1 cellular context compared by ENCODE assay signal in the genomic region with DNA sequence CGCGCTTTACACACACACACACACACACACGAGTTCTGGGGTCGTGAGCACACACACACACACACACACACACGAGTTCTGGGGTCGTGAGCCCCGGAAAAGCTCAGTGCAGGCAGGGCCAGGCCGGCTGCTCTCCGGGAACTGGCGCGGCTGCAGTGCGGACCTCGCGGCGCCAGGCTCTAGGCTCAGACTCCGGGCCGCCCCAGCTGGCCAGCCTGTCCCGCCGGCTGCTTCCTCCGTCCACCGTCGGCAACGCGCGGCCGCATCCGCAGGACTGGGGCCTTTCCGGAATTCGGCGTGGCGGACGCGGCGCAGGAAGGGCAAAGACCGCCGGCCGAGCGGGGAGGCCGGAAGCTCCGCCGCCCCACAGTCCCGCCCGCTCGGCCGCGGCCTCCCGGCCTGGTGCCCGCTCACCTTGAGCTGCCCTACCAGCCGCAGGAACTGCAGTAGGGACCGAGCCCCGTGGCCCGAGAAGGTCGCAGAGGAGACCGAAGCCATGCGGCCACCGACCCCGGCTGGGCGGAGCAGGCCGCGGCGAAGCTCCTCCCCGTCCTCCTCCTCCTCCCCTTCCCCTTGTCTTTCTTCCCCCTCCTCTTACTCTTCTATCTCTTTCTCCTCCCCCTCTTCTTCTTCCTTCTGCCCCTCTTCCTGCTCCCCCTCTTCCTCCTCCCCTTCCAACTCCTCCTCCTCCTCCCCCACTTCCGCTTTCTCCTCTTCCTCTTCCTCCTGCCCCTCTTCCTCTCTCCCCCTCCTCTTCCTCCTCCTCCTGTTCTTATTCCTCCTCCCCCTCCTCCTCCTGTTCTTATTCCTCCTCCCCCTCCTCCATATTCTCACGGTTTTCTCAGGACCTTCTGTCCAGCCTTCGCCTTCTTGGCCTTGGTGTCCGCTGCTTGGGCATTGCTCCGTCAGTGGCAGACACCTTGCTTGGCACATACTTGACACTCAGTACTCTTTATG.
TF ChIP-seq lines count a peak whose summit lies in the region.

A gene with protein sequence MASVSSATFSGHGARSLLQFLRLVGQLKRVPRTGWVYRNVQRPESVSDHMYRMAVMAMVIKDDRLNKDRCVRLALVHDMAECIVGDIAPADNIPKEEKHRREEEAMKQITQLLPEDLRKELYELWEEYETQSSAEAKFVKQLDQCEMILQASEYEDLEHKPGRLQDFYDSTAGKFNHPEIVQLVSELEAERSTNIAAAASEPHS (minus strand): TSS at position 533 of the 957 bp plus-strand sequence. CDS start 35 bp downstream, at position 498.

TF ChIP-seq in HepG2, 621 proteins besides CTCF, POLR2A, EP300 and RAD21 (continued from another document and continues in another):
- TF ChIP-seq POLR2AphosphoS2 (IDR thresholded peaks at IDR 0.05; ENCODE audit: low read depth, low read length) (no peak), ZNF879 (CRISPR knock-in tag; IDR thresholded peaks at IDR 0.05) (no peak), ZNF296 (CRISPR knock-in tag; conservative IDR thresholded peaks at IDR 0.05) (peak; percentile 95), NFE2L1 (CRISPR knock-in tag; IDR thresholded peaks at IDR 0.05; ENCODE audit: borderline replicate concordance) (no peak), GTF3A (CRISPR knock-in tag; conservative IDR thresholded peaks at IDR 0.05) (peak; percentile 98), NPAS2 (CRISPR knock-in tag; IDR thresholded peaks at IDR 0.05; ENCODE audit: borderline replicate concordance) (no peak), ZNF143 (CRISPR knock-in tag; IDR thresholded peaks at IDR 0.05) (no peak), ZNF660 (CRISPR knock-in tag; IDR thresholded peaks at IDR 0.05; ENCODE audit: borderline replicate concordance, low read depth) (0 out of 2 replicates have a peak, but pooled peaks have one; percentile 34), ZFP82 (CRISPR knock-in tag; IDR thresholded peaks at IDR 0.05; ENCODE audit: borderline replicate concordance) (peak; percentile 99), ZNF589 (CRISPR knock-in tag; conservative IDR thresholded peaks at IDR 0.05) (0 out of 2 replicates have a peak, but pooled peaks have one; percentile 31), ZNF460 (CRISPR knock-in tag; IDR thresholded peaks at IDR 0.05; ENCODE audit: borderline replicate concordance) (no peak), RBM22 (optimal IDR thresholded peaks at IDR 0.05; ENCODE audit: low read length) (no peak), PHB2 (IDR thresholded peaks at IDR 0.05; ENCODE audit: partially characterized antibody) (no peak), CCAR2 (optimal IDR thresholded peaks at IDR 0.05; ENCODE audit: low read depth, low read length) (no peak), ZNF138 (CRISPR knock-in tag; IDR thresholded peaks at IDR 0.05; ENCODE audit: low read depth) (peak; percentile 84; the same call in 1 of the 2 replicates), ZNF260 (CRISPR knock-in tag; IDR thresholded peaks at IDR 0.05; ENCODE audit: borderline replicate concordance, low read depth) (no peak), GZF1 (CRISPR knock-in tag; IDR thresholded peaks at IDR 0.05) (peak; percentile 55; the same call in 1 of the 2 replicates), ZNF670 (CRISPR knock-in tag; IDR thresholded peaks at IDR 0.05; ENCODE audit: borderline replicate concordance) (peak; percentile 88; the same call in 1 of the 2 replicates), ZC3H13 (CRISPR knock-in tag; IDR thresholded peaks at IDR 0.05) (peak; percentile 94), ZNF768 (CRISPR knock-in tag; IDR thresholded peaks at IDR 0.05) (peak; percentile 85), NR2F6 (IDR thresholded peaks at IDR 0.05) (no peak), NR2F6 (CRISPR knock-in tag; IDR thresholded peaks at IDR 0.05) (peak; percentile 27; the same call in 1 of the 2 replicates), CAMTA2 (CRISPR knock-in tag; IDR thresholded peaks at IDR 0.05; ENCODE audit: borderline replicate concordance) (no peak; the same call in 1 of the 2 replicates), ELF4 (CRISPR knock-in tag; IDR thresholded peaks at IDR 0.05; ENCODE audit: borderline replicate concordance) (peak; percentile 93), ZNF317 (CRISPR knock-in tag; IDR thresholded peaks at IDR 0.05) (no peak; the same call in 1 of the 2 replicates), THYN1 (CRISPR knock-in tag; IDR thresholded peaks at IDR 0.05; ENCODE audit: borderline replicate concordance, low read depth) (0 out of 2 replicates have a peak, but pooled peaks have one; percentile 42), HOXA9 (CRISPR knock-in tag; IDR thresholded peaks at IDR 0.05; ENCODE audit: borderline replicate concordance) (0 out of 2 replicates have a peak, but pooled peaks have one; percentile 44), SMAD9 (CRISPR knock-in tag; IDR thresholded peaks at IDR 0.05) (0 out of 2 replicates have a peak, but pooled peaks have one; percentile 85), RXRA (CRISPR knock-in tag; IDR thresholded peaks at IDR 0.05) (peak; percentile 83), ZNF546 (CRISPR knock-in tag; conservative IDR thresholded peaks at IDR 0.05) (peak; percentile 91; the same call in 1 of the 2 replicates), ZNF605 (CRISPR knock-in tag; IDR thresholded peaks at IDR 0.05) (peak; percentile 53)
- TF ChIP-seq, protein P1, sequence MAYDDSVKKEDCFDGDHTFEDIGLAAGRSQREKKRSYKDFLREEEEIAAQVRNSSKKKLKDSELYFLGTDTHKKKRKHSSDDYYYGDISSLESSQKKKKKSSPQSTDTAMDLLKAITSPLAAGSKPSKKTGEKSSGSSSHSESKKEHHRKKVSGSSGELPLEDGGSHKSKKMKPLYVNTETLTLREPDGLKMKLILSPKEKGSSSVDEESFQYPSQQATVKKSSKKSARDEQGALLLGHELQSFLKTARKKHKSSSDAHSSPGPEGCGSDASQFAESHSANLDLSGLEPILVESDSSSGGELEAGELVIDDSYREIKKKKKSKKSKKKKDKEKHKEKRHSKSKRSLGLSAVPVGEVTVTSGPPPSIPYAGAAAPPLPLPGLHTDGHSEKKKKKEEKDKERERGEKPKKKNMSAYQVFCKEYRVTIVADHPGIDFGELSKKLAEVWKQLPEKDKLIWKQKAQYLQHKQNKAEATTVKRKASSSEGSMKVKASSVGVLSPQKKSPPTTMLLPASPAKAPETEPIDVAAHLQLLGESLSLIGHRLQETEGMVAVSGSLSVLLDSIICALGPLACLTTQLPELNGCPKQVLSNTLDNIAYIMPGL (CRISPR knock-in tag; IDR thresholded peaks at IDR 0.05; ENCODE audit: borderline replicate concordance in 1 of 2, low read depth in 1 of 2): peak; percentile 89 to 98
- TF ChIP-seq, protein P2, sequence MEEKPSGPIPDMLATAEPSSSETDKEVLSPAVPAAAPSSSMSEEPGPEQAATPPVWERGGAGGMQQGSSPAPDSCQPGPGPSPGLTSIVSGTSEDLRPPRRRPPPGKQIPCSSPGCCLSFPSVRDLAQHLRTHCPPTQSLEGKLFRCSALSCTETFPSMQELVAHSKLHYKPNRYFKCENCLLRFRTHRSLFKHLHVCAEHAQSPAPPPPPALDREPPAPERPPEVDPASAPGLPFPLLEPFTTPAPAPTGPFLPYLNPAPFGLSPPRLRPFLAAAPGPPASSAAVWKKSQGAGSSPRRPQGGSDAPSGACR (CRISPR knock-in tag; IDR thresholded peaks at IDR 0.05): peak; percentile 96
- TF ChIP-seq, protein P3, sequence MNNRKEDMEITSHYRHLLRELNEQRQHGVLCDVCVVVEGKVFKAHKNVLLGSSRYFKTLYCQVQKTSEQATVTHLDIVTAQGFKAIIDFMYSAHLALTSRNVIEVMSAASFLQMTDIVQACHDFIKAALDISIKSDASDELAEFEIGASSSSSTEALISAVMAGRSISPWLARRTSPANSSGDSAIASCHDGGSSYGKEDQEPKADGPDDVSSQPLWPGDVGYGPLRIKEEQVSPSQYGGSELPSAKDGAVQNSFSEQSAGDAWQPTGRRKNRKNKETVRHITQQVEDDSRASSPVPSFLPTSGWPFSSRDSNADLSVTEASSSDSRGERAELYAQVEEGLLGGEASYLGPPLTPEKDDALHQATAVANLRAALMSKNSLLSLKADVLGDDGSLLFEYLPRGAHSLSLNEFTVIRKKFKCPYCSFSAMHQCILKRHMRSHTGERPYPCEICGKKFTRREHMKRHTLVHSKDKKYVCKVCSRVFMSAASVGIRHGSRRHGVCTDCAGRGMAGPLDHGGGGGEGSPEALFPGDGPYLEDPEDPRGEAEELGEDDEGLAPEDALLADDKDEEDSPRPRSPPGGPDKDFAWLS (CRISPR knock-in tag; IDR thresholded peaks at IDR 0.05; ENCODE audit: borderline replicate concordance): peak; percentile 95
- TF ChIP-seq, protein P4, sequence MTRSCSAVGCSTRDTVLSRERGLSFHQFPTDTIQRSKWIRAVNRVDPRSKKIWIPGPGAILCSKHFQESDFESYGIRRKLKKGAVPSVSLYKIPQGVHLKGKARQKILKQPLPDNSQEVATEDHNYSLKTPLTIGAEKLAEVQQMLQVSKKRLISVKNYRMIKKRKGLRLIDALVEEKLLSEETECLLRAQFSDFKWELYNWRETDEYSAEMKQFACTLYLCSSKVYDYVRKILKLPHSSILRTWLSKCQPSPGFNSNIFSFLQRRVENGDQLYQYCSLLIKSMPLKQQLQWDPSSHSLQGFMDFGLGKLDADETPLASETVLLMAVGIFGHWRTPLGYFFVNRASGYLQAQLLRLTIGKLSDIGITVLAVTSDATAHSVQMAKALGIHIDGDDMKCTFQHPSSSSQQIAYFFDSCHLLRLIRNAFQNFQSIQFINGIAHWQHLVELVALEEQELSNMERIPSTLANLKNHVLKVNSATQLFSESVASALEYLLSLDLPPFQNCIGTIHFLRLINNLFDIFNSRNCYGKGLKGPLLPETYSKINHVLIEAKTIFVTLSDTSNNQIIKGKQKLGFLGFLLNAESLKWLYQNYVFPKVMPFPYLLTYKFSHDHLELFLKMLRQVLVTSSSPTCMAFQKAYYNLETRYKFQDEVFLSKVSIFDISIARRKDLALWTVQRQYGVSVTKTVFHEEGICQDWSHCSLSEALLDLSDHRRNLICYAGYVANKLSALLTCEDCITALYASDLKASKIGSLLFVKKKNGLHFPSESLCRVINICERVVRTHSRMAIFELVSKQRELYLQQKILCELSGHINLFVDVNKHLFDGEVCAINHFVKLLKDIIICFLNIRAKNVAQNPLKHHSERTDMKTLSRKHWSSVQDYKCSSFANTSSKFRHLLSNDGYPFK (CRISPR knock-in tag; IDR thresholded peaks at IDR 0.05; ENCODE audit: borderline replicate concordance): peak; percentile 63
- TF ChIP-seq, protein P5, sequence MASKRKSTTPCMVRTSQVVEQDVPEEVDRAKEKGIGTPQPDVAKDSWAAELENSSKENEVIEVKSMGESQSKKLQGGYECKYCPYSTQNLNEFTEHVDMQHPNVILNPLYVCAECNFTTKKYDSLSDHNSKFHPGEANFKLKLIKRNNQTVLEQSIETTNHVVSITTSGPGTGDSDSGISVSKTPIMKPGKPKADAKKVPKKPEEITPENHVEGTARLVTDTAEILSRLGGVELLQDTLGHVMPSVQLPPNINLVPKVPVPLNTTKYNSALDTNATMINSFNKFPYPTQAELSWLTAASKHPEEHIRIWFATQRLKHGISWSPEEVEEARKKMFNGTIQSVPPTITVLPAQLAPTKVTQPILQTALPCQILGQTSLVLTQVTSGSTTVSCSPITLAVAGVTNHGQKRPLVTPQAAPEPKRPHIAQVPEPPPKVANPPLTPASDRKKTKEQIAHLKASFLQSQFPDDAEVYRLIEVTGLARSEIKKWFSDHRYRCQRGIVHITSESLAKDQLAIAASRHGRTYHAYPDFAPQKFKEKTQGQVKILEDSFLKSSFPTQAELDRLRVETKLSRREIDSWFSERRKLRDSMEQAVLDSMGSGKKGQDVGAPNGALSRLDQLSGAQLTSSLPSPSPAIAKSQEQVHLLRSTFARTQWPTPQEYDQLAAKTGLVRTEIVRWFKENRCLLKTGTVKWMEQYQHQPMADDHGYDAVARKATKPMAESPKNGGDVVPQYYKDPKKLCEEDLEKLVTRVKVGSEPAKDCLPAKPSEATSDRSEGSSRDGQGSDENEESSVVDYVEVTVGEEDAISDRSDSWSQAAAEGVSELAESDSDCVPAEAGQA (IDR thresholded peaks at IDR 0.05; ENCODE audit: low read depth): peak; percentile 77; the same call in 1 of the 2 replicates
- TF ChIP-seq, protein P5 (CRISPR knock-in tag; IDR thresholded peaks at IDR 0.05; ENCODE audit: borderline replicate concordance): 0 out of 2 replicates have a peak, but pooled peaks have one; percentile 56
- TF ChIP-seq, protein P6, sequence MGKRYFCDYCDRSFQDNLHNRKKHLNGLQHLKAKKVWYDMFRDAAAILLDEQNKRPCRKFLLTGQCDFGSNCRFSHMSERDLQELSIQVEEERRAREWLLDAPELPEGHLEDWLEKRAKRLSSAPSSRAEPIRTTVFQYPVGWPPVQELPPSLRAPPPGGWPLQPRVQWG (CRISPR knock-in tag; IDR thresholded peaks at IDR 0.05; ENCODE audit: borderline replicate concordance, low read depth): no peak; the same call in 1 of the 2 replicates
- TF ChIP-seq, protein P7, sequence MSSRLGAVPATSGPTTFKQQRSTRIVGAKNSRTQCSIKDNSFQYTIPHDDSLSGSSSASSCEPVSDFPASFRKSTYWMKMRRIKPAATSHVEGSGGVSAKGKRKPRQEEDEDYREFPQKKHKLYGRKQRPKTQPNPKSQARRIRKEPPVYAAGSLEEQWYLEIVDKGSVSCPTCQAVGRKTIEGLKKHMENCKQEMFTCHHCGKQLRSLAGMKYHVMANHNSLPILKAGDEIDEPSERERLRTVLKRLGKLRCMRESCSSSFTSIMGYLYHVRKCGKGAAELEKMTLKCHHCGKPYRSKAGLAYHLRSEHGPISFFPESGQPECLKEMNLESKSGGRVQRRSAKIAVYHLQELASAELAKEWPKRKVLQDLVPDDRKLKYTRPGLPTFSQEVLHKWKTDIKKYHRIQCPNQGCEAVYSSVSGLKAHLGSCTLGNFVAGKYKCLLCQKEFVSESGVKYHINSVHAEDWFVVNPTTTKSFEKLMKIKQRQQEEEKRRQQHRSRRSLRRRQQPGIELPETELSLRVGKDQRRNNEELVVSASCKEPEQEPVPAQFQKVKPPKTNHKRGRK (CRISPR knock-in tag; IDR thresholded peaks at IDR 0.05): peak; percentile 98
